27 cellular contexts compared by ENCODE assay signal in genomic region chr7:155744931-155745683, GRCh38.
A peak's percentile ranks its signal among the peaks of the same experiment; 100 is the strongest.
DNase-seq lines count a peak whose midpoint lies in the region; ATAC-seq, FAIRE-seq and TF ChIP-seq lines count a peak whose summit lies in the region.
"Had no signal": no experiment of that assay in that cellular context is flagged by ENCODE, and none has a peak within 500 bp of the region (broad histone marks: within the 10 kb centered on the region; RNA-seq: fewer than 3 reads in every experiment).

No MANE protein-coding gene starts in this region.

- no peaks in the 10 kb centered on the region for H3K27me3 ChIP-seq in CD4-positive, CD25-positive, alpha-beta regulatory T cell (ENCODE audit: control insufficient read depth, insufficient read depth, low read length)
- H3K27me3 ChIP-seq: cardiac muscle cell, MG63, neural progenitor cell, thyroid gland had no signal

- peaks cover 6% of the 10 kb centered on the region for H3K4me1 ChIP-seq in CD4-positive, CD25-positive, alpha-beta regulatory T cell (ENCODE audit: control insufficient read depth, insufficient read depth, low read length, poor library complexity, severe bottlenecking)
- H3K4me1 ChIP-seq in kidney (ENCODE audit: control insufficient read depth in 1 of 2, insufficient read depth in 1 of 2, low read depth in 1 of 2, low read length in 2 of 2): no peaks in the 10 kb centered on the region
- H3K4me1 ChIP-seq: thyroid gland had no signal

- no peak overlapping the region for H3K27ac ChIP-seq in CD4-positive, CD25-positive, alpha-beta regulatory T cell (ENCODE audit: insufficient read depth, low read length, poor library complexity, severe bottlenecking)
- no peak overlapping the region for H3K27ac ChIP-seq in kidney (ENCODE audit: low read depth in 2 of 2, low read length in 2 of 2)
- H3K27ac ChIP-seq: cardiac muscle cell, left ventricle myocardium inferior, neural progenitor cell, RWPE1, thyroid gland had no signal

- H3K4me3 Mint-ChIP-seq in CD4-positive, CD25-positive, alpha-beta regulatory T cell: no peak overlapping the region
- no peak overlapping the region for H3K4me3 Mint-ChIP-seq in activated naive CD8-positive, alpha-beta T cell
- H3K4me3 Mint-ChIP-seq in T-helper 2 cell treated with Interferon-gamma antibody and Interleukin-4, amounts not matched to agents 5 μg/mL and 100 μg/mL, for 36 hours: no peak overlapping the region
- H3K4me3 Mint-ChIP-seq: dendritic cell treated with granulocyte-macrophage colony-stimulating factor and Interleukin-4, amounts not matched to agents 40 ng/mL and 50 ng/mL, for 4 days; immature natural killer cell; neural progenitor cell had no signal

- H3K4me3 ChIP-seq in CD4-positive, CD25-positive, alpha-beta regulatory T cell (ENCODE audit: low read depth, low read length): no peak overlapping the region
- H3K4me3 ChIP-seq in kidney (ENCODE audit: low read length in 2 of 2): no peak overlapping the region
- H3K4me3 ChIP-seq: cardiac muscle cell, left ventricle myocardium inferior, MG63, mucosa of descending colon, neural progenitor cell, thyroid gland had no signal

- ATAC-seq in CD4-positive, CD25-positive, alpha-beta regulatory T cell (ENCODE audit: low read depth in 2 of 2): no peak
- ATAC-seq in activated CD4-positive, CD25-positive, alpha-beta regulatory T cell treated with anti-CD3 and anti-CD28 coated beads, Interleukin-2, amount 50 U/mL, for 24 hours: no peak
- ATAC-seq: mucosa of descending colon, SK-N-SH treated with all-trans-retinoic acid at 6 μM for 48 hours had no signal

- in situ Hi-C loops in G401 (cut with HindIII; ENCODE audit: low sequenced_read_pairs): no loop called here

- peaks cover 85% of the 10 kb centered on the region for H3K36me3 ChIP-seq in CD4-positive, CD25-positive, alpha-beta regulatory T cell (ENCODE audit: control insufficient read depth, insufficient read depth, low read length)
- peaks cover 29 to 36% of the 10 kb centered on the region in 2 donors for H3K36me3 ChIP-seq in kidney (ENCODE audit: control insufficient read depth in 1 of 2, insufficient read depth in 2 of 2, low read length in 2 of 2)

- no peaks in the 10 kb centered on the region for H3K27me3 Mint-ChIP-seq in CD4-positive, CD25-positive, alpha-beta regulatory T cell
- no peaks in the 10 kb centered on the region for H3K27me3 Mint-ChIP-seq in activated naive CD8-positive, alpha-beta T cell
- no peaks in the 10 kb centered on the region for H3K27me3 Mint-ChIP-seq in T-helper 2 cell treated with Interferon-gamma antibody and Interleukin-4, amounts not matched to agents 5 μg/mL and 100 μg/mL, for 36 hours (ENCODE audit: low read depth)
- H3K27me3 Mint-ChIP-seq: dendritic cell treated with granulocyte-macrophage colony-stimulating factor and Interleukin-4, amounts not matched to agents 40 ng/mL and 50 ng/mL, for 4 days had no signal

- H3K4me1 Mint-ChIP-seq in CD4-positive, CD25-positive, alpha-beta regulatory T cell: peaks cover 14 to 51% (median 25%) of the 10 kb centered on the region in 4 donors
- H3K4me1 Mint-ChIP-seq in activated naive CD8-positive, alpha-beta T cell (ENCODE audit: low read depth): peaks cover 50% of the 10 kb centered on the region
- H3K4me1 Mint-ChIP-seq in T-helper 2 cell treated with Interferon-gamma antibody and Interleukin-4, amounts not matched to agents 5 μg/mL and 100 μg/mL, for 36 hours (ENCODE audit: low read depth): peaks cover 51% of the 10 kb centered on the region

- no peaks in the 10 kb centered on the region for H3K9me3 ChIP-seq in CD4-positive, CD25-positive, alpha-beta regulatory T cell (ENCODE audit: control insufficient read depth in 2 of 2, low read length in 2 of 2)
- H3K9me3 ChIP-seq in kidney (ENCODE audit: control insufficient read depth in 1 of 2, low read length in 2 of 2): no peaks in the 10 kb centered on the region
- H3K9me3 ChIP-seq: left ventricle myocardium inferior, MG63, mucosa of descending colon, thyroid gland had no signal

- no peak overlapping the region for H3K9ac ChIP-seq in kidney (ENCODE audit: low read length in 2 of 2)
- H3K9ac ChIP-seq: neural progenitor cell had no signal

- peaks cover 76% of the 10 kb centered on the region for H3K36me3 Mint-ChIP-seq in CD4-positive, CD25-positive, alpha-beta regulatory T cell
- peaks cover 11% of the 10 kb centered on the region for H3K36me3 Mint-ChIP-seq in activated naive CD8-positive, alpha-beta T cell
- H3K36me3 Mint-ChIP-seq in T-helper 2 cell treated with Interferon-gamma antibody and Interleukin-4, amounts not matched to agents 5 μg/mL and 100 μg/mL, for 36 hours (ENCODE audit: low read depth): peaks cover 72% of the 10 kb centered on the region

- FAIRE-seq in kidney (lab: Jason Lieb, UNC): no peak
- FAIRE-seq: G401.6 had no signal

- peak overlapping the region in 2 of 3 donors; percentile 33 to 66 for H3K27ac Mint-ChIP-seq in CD4-positive, CD25-positive, alpha-beta regulatory T cell
- peak overlapping the region; percentile 2 for H3K27ac Mint-ChIP-seq in activated naive CD8-positive, alpha-beta T cell
- H3K27ac Mint-ChIP-seq in T-helper 2 cell treated with Interferon-gamma antibody and Interleukin-4, amounts not matched to agents 5 μg/mL and 100 μg/mL, for 36 hours: no peak overlapping the region
- H3K27ac Mint-ChIP-seq: dendritic cell treated with granulocyte-macrophage colony-stimulating factor and Interleukin-4, amounts not matched to agents 40 ng/mL and 50 ng/mL, for 4 days; immature natural killer cell; neural progenitor cell; progenitor cell of endocrine pancreas had no signal

- DNase-seq in CD4-positive, CD25-positive, alpha-beta regulatory T cell: no peak
- DNase-seq in G401 (ENCODE audit: low spot score) (peak; percentile 23), kidney (peak; percentile 63)
- DNase-seq in stimulated activated naive CD4-positive, alpha-beta T cell treated with Interleukin-2 at 50 U/mL for 16 hours (lab: John Stamatoyannopoulos, UW): no peak
- DNase-seq in T-helper 2 cell treated with Interferon-gamma antibody and Interleukin-4, amounts not matched to agents 5 μg/mL and 100 μg/mL, for 36 hours (ENCODE audit: low spot score): no peak
- no peak for DNase-seq in activated CD8-positive, alpha-beta memory T cell treated with anti-CD3 and anti-CD28 coated beads for 24 hours
- DNase-seq: activated CD4-positive, CD25-positive, alpha-beta regulatory T cell; H7; immature natural killer cell; IMR-90; left ventricle myocardium inferior; MG63; mucosa of descending colon; NCI-H1694; NCI-H2171; NCI-H524 treated with DMSO at 0.1 percent for 48 hours; T-helper 9 cell; thyroid gland had no signal

- intact Hi-C loops in kidney (cut with DNase I): no loop called here

- H3K9me3 Mint-ChIP-seq in CD4-positive, CD25-positive, alpha-beta regulatory T cell: peaks cover 0 to 2% (median 0%) of the 10 kb centered on the region in 7 donors
- H3K9me3 Mint-ChIP-seq in activated naive CD8-positive, alpha-beta T cell (ENCODE audit: low read depth): no peaks in the 10 kb centered on the region
- no peaks in the 10 kb centered on the region for H3K9me3 Mint-ChIP-seq in T-helper 2 cell treated with Interferon-gamma antibody and Interleukin-4, amounts not matched to agents 5 μg/mL and 100 μg/mL, for 36 hours
- H3K9me3 Mint-ChIP-seq: dendritic cell treated with granulocyte-macrophage colony-stimulating factor and Interleukin-4, amounts not matched to agents 40 ng/mL and 50 ng/mL, for 4 days; immature natural killer cell; neural progenitor cell had no signal

- TF ChIP-seq CTCF in kidney (IDR thresholded peaks at IDR 0.05; ENCODE audit: borderline replicate concordance, extremely low read depth, insufficient read depth): no peak

Comparison
In these comparisons a context has a peak if more than half of its experiments do, and no peak if none do; other contexts are left out.
1. DNase-seq: peak in G401 (single experiment) and kidney (single experiment); none in CD4-positive, CD25-positive, alpha-beta regulatory T cell (0 of 3), stimulated activated naive CD4-positive, alpha-beta T cell treated with Interleukin-2 at 50 U/mL for 16 hours (single experiment), T-helper 2 cell treated with Interferon-gamma antibody and Interleukin-4, amounts not matched to agents 5 μg/mL and 100 μg/mL, for 36 hours (single experiment) and activated CD8-positive, alpha-beta memory T cell treated with anti-CD3 and anti-CD28 coated beads for 24 hours (single experiment).